Comparison of ENCODE assay signal across 8 cellular contexts in the genomic region with DNA sequence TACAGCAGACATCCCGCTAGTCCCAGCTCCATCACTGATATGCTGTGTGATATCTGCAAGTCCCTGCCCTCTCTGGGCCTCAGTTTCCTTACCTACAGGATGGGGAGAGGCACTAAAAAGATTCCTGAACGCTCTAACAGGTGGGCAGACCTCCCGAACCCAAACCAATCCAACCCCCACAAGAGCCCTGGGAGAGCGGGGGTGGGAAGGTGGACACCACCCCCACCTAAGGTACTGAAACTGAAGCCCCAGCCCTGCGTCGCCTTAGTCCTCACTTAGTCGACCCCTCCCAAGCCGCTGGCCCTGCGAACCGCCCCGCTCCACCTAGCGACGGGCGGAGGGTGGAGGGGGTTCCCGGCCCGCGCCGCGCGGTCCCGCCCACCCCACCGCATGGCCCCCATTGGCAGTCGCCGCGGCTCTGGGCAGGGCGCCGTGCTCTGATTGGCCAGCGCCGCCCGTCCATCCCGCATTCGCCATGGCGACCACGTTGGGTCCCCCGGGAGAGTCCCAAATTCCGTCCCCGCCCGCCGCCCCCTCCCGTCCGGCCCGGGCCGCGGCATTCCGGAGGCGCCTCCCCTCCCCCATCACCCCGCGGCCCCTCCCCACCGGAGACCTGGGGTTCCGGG. TPM values are rescaled to one million over a fixed set of nuclear protein-coding genes. Genes with fewer than 3 reads are reported as not detected.
DNase-seq lines count a peak whose midpoint lies in the region; ATAC-seq and TF ChIP-seq lines count a peak whose summit lies in the region.

No MANE protein-coding gene starts in this region.

- peaks cover 10% of the 10 kb centered on the region for H3K27me3 ChIP-seq in HUES48 (ENCODE audit: control insufficient read depth, insufficient read depth, low read length)

- peaks cover 20% of the 10 kb centered on the region for H3K36me3 Mint-ChIP-seq in activated T-helper 17 cell treated with anti-CD3 and anti-CD28 coated beads, Interleukin-2, amount 50 U/mL, for 72 hours (ENCODE audit: low read depth)
- peaks cover 7% of the 10 kb centered on the region for H3K36me3 Mint-ChIP-seq in nephron (ENCODE audit: low read depth)

- ATAC-seq in GM21423 (IDR thresholded peaks at IDR 0.05; ENCODE audit: unreplicated experiment), result peak; percentile 56
- ATAC-seq in activated T-helper 17 cell treated with anti-CD3 and anti-CD28 coated beads, Interleukin-2, amount 50 U/mL, for 72 hours (replicated peaks), result peak; percentile 67

- H3K4me1 ChIP-seq in HUES48 (ENCODE audit: control insufficient read depth, insufficient read depth, low read length), result peaks cover 38% of the 10 kb centered on the region

- no peaks in the 10 kb centered on the region for H3K27me3 Mint-ChIP-seq in activated T-helper 17 cell treated with anti-CD3 and anti-CD28 coated beads, Interleukin-2, amount 50 U/mL, for 72 hours
- peaks cover 13% of the 10 kb centered on the region for H3K27me3 Mint-ChIP-seq in nephron (ENCODE audit: low read depth)

- peak overlapping the region; percentile 90 for H3K4me3 Mint-ChIP-seq in activated T-helper 17 cell treated with anti-CD3 and anti-CD28 coated beads, Interleukin-2, amount 50 U/mL, for 72 hours
- H3K4me3 Mint-ChIP-seq in nephron, result peak overlapping the region; percentile 88 to 93 (median 93)

- peak overlapping the region; percentile 73 for H3K4me3 ChIP-seq in HUES48 (ENCODE audit: low read depth, low read length)
- peak overlapping the region; percentile 87 for H3K4me3 ChIP-seq in fibroblast of pulmonary artery (replicated peaks; ENCODE audit: low read depth, low read length)

- H3K27ac Mint-ChIP-seq in activated T-helper 17 cell treated with anti-CD3 and anti-CD28 coated beads, Interleukin-2, amount 50 U/mL, for 72 hours, result peak overlapping the region; percentile 98
- H3K27ac Mint-ChIP-seq in nephron, result peak overlapping the region; percentile 86 to 88 (median 88)

- no peaks in the 10 kb centered on the region for H3K9me3 ChIP-seq in HUES48 (ENCODE audit: control insufficient read depth, insufficient read depth, low read length)

- H3K27ac ChIP-seq in HUES48 (ENCODE audit: low read depth, low read length), result peak overlapping the region; percentile 97

- peak overlapping the region; percentile 84; the same call in 1 of the 2 replicates for H3K9ac ChIP-seq in HUES48 (ENCODE audit: low read depth, low read length)

- TF ChIP-seq CTCF in fibroblast of pulmonary artery (IDR thresholded peaks at IDR 0.05; ENCODE audit: low read length, missing control alignments), result no peak
- TF ChIP-seq CTCF in nephron (IDR thresholded peaks at IDR 0.05; ENCODE audit: unreplicated experiment in 3 of 3), result no peak

- peaks cover 12% of the 10 kb centered on the region; the same call in 1 of the 2 replicates for H3K36me3 ChIP-seq in HUES48 (ENCODE audit: control insufficient read depth, insufficient read depth, low read length)

- DNase-seq in D341Med (ENCODE audit: low spot score) (peak; percentile 98), RKO (ENCODE audit: low spot score) (peak; percentile 90), fibroblast of pulmonary artery (ENCODE audit: low read depth) (peak; percentile 92)
- DNase-seq in stimulated activated naive CD4-positive, alpha-beta T cell (lab: John Stamatoyannopoulos, UW), result peak; percentile 81 to 92 (median 90)

- peaks cover 60% of the 10 kb centered on the region for H3K4me1 Mint-ChIP-seq in activated T-helper 17 cell treated with anti-CD3 and anti-CD28 coated beads, Interleukin-2, amount 50 U/mL, for 72 hours
- H3K4me1 Mint-ChIP-seq in nephron, result peaks cover 46% of the 10 kb centered on the region

- no peaks in the 10 kb centered on the region for H3K9me3 Mint-ChIP-seq in activated T-helper 17 cell treated with anti-CD3 and anti-CD28 coated beads, Interleukin-2, amount 50 U/mL, for 72 hours
- no peaks in the 10 kb centered on the region for H3K9me3 Mint-ChIP-seq in nephron

RNA-seq across cellular contexts. Expression of a gene that starts 0.6 kb away (rescaled TPM):
- total RNA-seq in activated T-helper 17 cell treated with anti-CD3 and anti-CD28 coated beads, Interleukin-2, amount 50 U/mL, for 72 hours, result 10 to 100 TPM; 16.7 to 21.2 TPM

RNA-seq across cellular contexts. Expression of a gene that starts 6.7 kb away (rescaled TPM):
- total RNA-seq in activated T-helper 17 cell treated with anti-CD3 and anti-CD28 coated beads, Interleukin-2, amount 50 U/mL, for 72 hours, result 10 to 100 TPM; 13.7 to 36.9 TPM

RNA-seq across cellular contexts. Expression of a gene that starts 49.5 kb away (rescaled TPM):
- total RNA-seq in activated T-helper 17 cell treated with anti-CD3 and anti-CD28 coated beads, Interleukin-2, amount 50 U/mL, for 72 hours, result 10 to 100 TPM in 1 of 2 donors, 1 to 10 TPM in 1; 6.4 to 16.8 TPM

Comparison
In these comparisons a context has a peak if more than half of its experiments do, and no peak if none do; other contexts are left out.
1. Peak in every context shown above with its lines: DNase-seq, ATAC-seq, H3K4me3 ChIP-seq and H3K27ac ChIP-seq.